8 cellular contexts compared by ENCODE assay signal in genomic region chr12:31325877-31326631, GRCh38. TPM values are rescaled to one million over a fixed set of nuclear protein-coding genes. Genes with fewer than 3 reads are reported as not detected.
DNase-seq lines count a peak whose midpoint lies in the region; ATAC-seq and TF ChIP-seq lines count a peak whose summit lies in the region.

SINHCAF (minus strand) TSS chr12:31326150; CDS start chr12:31298204, 27,946 bp downstream.

- TF ChIP-seq POLR2A in GM10847 (IDR thresholded peaks at IDR 0.05; ENCODE audit: extremely low read depth, insufficient read length) (peak; percentile 86), ovary (IDR thresholded peaks at IDR 0.05) (peak; percentile 87), thyroid gland (IDR thresholded peaks at IDR 0.05) (peak; percentile 74 to 98)

- H3K36me3 ChIP-seq in SU-DHL-6 (ENCODE audit: low read length) (no peaks in the 10 kb centered on the region), ovary (no peaks in the 10 kb centered on the region), thyroid gland (no peaks in the 10 kb centered on the region)

- WGBS in ovary, 3 donors, result 1% methylated on average over 55 of the region's 55 CpGs
- 0 to 1% methylated on average over 54 to 55 of the region's 55 CpGs for WGBS in thyroid gland, 2 donors

- intact Hi-C loops in Right ventricle myocardium inferior (cut with DNase I), result no loop called here
- intact Hi-C loops in ovary (cut with DNase I), result no loop called here
- intact Hi-C loops in thyroid gland (cut with DNase I), result no loop called here

- peak; percentile 100 for DNase-seq in NCI-H128 (lab: John Stamatoyannopoulos, UW; ENCODE audit: unreplicated experiment)
- DNase-seq in activated naive CD8-positive, alpha-beta T cell treated with anti-CD3 and anti-CD28 coated beads, Interleukin-2, amount 10 ng/mL, durations not matched to agents 7 days and 5 days, result peak; percentile 99
- peak; percentile 100 for DNase-seq in Right ventricle myocardium inferior (ENCODE audit: missing footprints)
- DNase-seq in ovary, result peak; percentile 99 to 100 (median 100)
- peak; percentile 100 for DNase-seq in thyroid gland

- no peak for TF ChIP-seq EP300 in ovary (IDR thresholded peaks at IDR 0.05)

- TF ChIP-seq CTCF in SU-DHL-6 (IDR thresholded peaks at IDR 0.05; ENCODE audit: insufficient read depth, low read length, poor library complexity, severe bottlenecking) (no peak), ovary (IDR thresholded peaks at IDR 0.05) (no peak), thyroid gland (IDR thresholded peaks at IDR 0.05) (peak in 2 of 6 experiments; percentile 1 to 13)

- H3K4me1 ChIP-seq in ovary (ENCODE audit: insufficient read depth), result peaks cover 4% of the 10 kb centered on the region
- peaks cover 5 to 7% of the 10 kb centered on the region in 2 donors for H3K4me1 ChIP-seq in thyroid gland

- no peaks in the 10 kb centered on the region for H3K9me3 ChIP-seq in SU-DHL-6 (ENCODE audit: insufficient read depth, low read length)
- H3K9me3 ChIP-seq in ovary, result no peaks in the 10 kb centered on the region
- no peaks in the 10 kb centered on the region for H3K9me3 ChIP-seq in thyroid gland

- H3K27ac ChIP-seq in SU-DHL-6 (ENCODE audit: low read depth, low read length) (peak within 1 kb of the TSS; percentile 76), ovary (peak within 1 kb of the TSS; percentile 67 to 83), thyroid gland (peak within 1 kb of the TSS; percentile 68 to 91 (median 88))

- H3K4me2 ChIP-seq in SU-DHL-6 (ENCODE audit: low read depth, low read length, poor library complexity, severe bottlenecking), result peak within 1 kb of the TSS; percentile 97

- H2AFZ ChIP-seq in SU-DHL-6 (ENCODE audit: low read depth, low read length, severe bottlenecking), result peak within 1 kb of the TSS; percentile 82

- ATAC-seq in HG02678 (IDR thresholded peaks at IDR 0.05; ENCODE audit: unreplicated experiment) (peak; percentile 57), Right ventricle myocardium inferior (peak; percentile 95)
- ATAC-seq in activated naive CD8-positive, alpha-beta T cell treated with anti-CD3 and anti-CD28 coated beads, Interleukin-2, amount 10 ng/mL, durations not matched to agents 7 days and 5 days (ENCODE audit: low read depth), result peak; percentile 68

- peak within 1 kb of the TSS; percentile 87 for H3K9ac ChIP-seq in SU-DHL-6 (ENCODE audit: low read length)

- peak within 1 kb of the TSS; percentile 98 for H3K27ac Mint-ChIP-seq in activated naive CD8-positive, alpha-beta T cell treated with anti-CD3 and anti-CD28 coated beads, Interleukin-2, amount 10 ng/mL, durations not matched to agents 7 days and 5 days

- H3K9me3 Mint-ChIP-seq in activated naive CD8-positive, alpha-beta T cell treated with anti-CD3 and anti-CD28 coated beads, Interleukin-2, amount 10 ng/mL, durations not matched to agents 7 days and 5 days, result no peaks in the 10 kb centered on the region

- peaks cover 24% of the 10 kb centered on the region for H3K4me1 Mint-ChIP-seq in activated naive CD8-positive, alpha-beta T cell treated with anti-CD3 and anti-CD28 coated beads, Interleukin-2, amount 10 ng/mL, durations not matched to agents 7 days and 5 days

- H3K27me3 ChIP-seq in SU-DHL-6 (ENCODE audit: low read length) (no peaks in the 10 kb centered on the region), ovary (no peaks in the 10 kb centered on the region), thyroid gland (no peaks in the 10 kb centered on the region)

- H3K36me3 Mint-ChIP-seq in activated naive CD8-positive, alpha-beta T cell treated with anti-CD3 and anti-CD28 coated beads, Interleukin-2, amount 10 ng/mL, durations not matched to agents 7 days and 5 days, result peaks cover 2% of the 10 kb centered on the region

- H3K9me2 ChIP-seq in SU-DHL-6 (replicated peaks; ENCODE audit: insufficient read depth, low read length), result no peaks in the 10 kb centered on the region

- POLR2A ChIA-PET in activated naive CD8-positive, alpha-beta T cell treated with anti-CD3 and anti-CD28 coated beads, Interleukin-2, amount 10 ng/mL, durations not matched to agents 7 days and 5 days (lab: Charles Lee), result interaction anchor here (0.5 to 1.2 kb wide), 11 partner anchors 9 to 1945 kb away, joined by 3 to 21 read pairs (median 3); partner anchors contain the start of genes ERGIC2 and YARS2

- peaks cover 10% of the 10 kb centered on the region for H3K27me3 Mint-ChIP-seq in activated naive CD8-positive, alpha-beta T cell treated with anti-CD3 and anti-CD28 coated beads, Interleukin-2, amount 10 ng/mL, durations not matched to agents 7 days and 5 days

- H4K20me1 ChIP-seq in SU-DHL-6 (ENCODE audit: low read depth, low read length), result peaks cover 10% of the 10 kb centered on the region

- H3K4me3 ChIP-seq in SU-DHL-6 (ENCODE audit: insufficient read depth, low read length, poor library complexity, severe bottlenecking) (peak within 1 kb of the TSS; percentile 88), ovary (peak within 1 kb of the TSS; percentile 79), thyroid gland (replicated peaks in 1 of 3) (peak within 1 kb of the TSS; percentile 74 to 82 (median 76))

- peaks cover 10% of the 10 kb centered on the region for H3F3A ChIP-seq in SU-DHL-6 (ENCODE audit: insufficient read depth)

- H3K4me3 Mint-ChIP-seq in activated naive CD8-positive, alpha-beta T cell treated with anti-CD3 and anti-CD28 coated beads, Interleukin-2, amount 10 ng/mL, durations not matched to agents 7 days and 5 days, result peak within 1 kb of the TSS; percentile 87

- H3K79me2 ChIP-seq in SU-DHL-6 (ENCODE audit: insufficient read depth, low read length), result peaks cover 48% of the 10 kb centered on the region

RNA-seq across cellular contexts. Expression of gene SINHCAF, which starts in this region (rescaled TPM):
- 10 to 100 TPM; 74.7 to 86.3 TPM for total RNA-seq in activated naive CD8-positive, alpha-beta T cell treated with anti-CD3 and anti-CD28 coated beads, Interleukin-2, amount 10 ng/mL, durations not matched to agents 7 days and 5 days
- 9.1 TPM for total RNA-seq in Right ventricle myocardium inferior
- 10 to 100 TPM; 45.0 to 86.0 (median 59.0) TPM for total RNA-seq in ovary
- 10 to 100 TPM; 40.7 to 66.8 TPM for polyA plus RNA-seq in ovary
- 100 to 1,000 TPM in 1 of 4 donors, 10 to 100 TPM in 3; 24.0 to 111 (median 55.2) TPM for total RNA-seq in thyroid gland

Comparison
In these comparisons a context has a peak if more than half of its experiments do, and no peak if none do; other contexts are left out.
1. Peak in every context shown above with its lines: DNase-seq, ATAC-seq, H3K4me3 ChIP-seq and H3K27ac ChIP-seq.